ENCODE assay signal across 13 cellular contexts in the genomic region with DNA sequence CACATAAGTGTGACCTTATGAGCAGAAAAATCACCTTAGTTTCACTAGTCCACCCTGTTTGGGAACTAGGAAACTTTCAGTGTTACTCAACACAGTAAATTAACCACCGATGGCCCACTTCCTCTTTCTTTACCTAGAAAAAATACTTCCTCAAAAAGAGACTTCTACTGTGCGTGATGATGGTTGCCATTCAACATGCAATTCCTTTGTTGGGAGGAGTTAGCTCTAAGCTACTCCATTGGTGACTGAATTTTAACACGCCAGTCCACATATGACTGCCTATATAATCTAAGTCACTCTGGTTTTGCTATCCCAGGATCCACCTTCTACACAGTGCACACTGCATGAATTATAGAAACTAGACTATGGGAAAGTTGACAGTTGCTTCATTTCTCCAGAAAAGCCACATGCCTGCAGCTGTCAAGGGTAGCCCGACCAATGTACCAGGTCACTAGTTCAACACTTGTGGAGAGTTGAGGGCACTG.
A peak's percentile ranks its signal among the peaks of the same experiment; 100 is the strongest.
DNase-seq lines count a peak whose midpoint lies in the region; ATAC-seq and TF ChIP-seq lines count a peak whose summit lies in the region.
"Had no signal": no experiment of that assay in that cellular context is flagged by ENCODE, and none has a peak within 500 bp of the region (broad histone marks: within the 10 kb centered on the region; RNA-seq: fewer than 3 reads in every experiment).

No MANE protein-coding gene starts in this region.

- DNase-seq in GM12865 (ENCODE audit: low read depth) (peak; percentile 78), OCI-M1 (lab: John Stamatoyannopoulos, UW) (peak; percentile 91), NK-92 (lab: John Stamatoyannopoulos, UW; ENCODE audit: unreplicated experiment) (no peak), NCI-H2029 treated with DMSO at 0.1 percent for 48 hours (lab: John Stamatoyannopoulos, UW) (no peak), cortex of kidney (lab: John Stamatoyannopoulos, UW) (no peak), amniotic stem cell (lab: John Stamatoyannopoulos, UW) (no peak)
- DNase-seq: activated CD4-positive, CD25-positive, alpha-beta regulatory T cell; H9; NCI-H345; stimulated activated CD4-positive, alpha-beta T cell treated with anti-CD3 and anti-CD28 coated beads, Interleukin-2, amount 100 ng/mL, for 48 hours had no signal

- no peak for TF ChIP-seq CTCF in GM12865 (IDR thresholded peaks at IDR 0.05; ENCODE audit: insufficient read depth, low read depth, low read length, missing control alignments)

- peak; percentile 95 for ATAC-seq in GM21360 (IDR thresholded peaks at IDR 0.05; ENCODE audit: unreplicated experiment)
- peak; percentile 97 for ATAC-seq in HG03103 (IDR thresholded peaks at IDR 0.05; ENCODE audit: low read depth, unreplicated experiment)

- no peak overlapping the region for H3K4me3 ChIP-seq in GM12865 (ENCODE audit: low read depth, low read length)
- H3K4me3 ChIP-seq: ascending aorta had no signal

Comparison
In these comparisons a context has a peak if more than half of its experiments do, and no peak if none do; other contexts are left out.
1. DNase-seq: peak in GM12865 (single experiment) and OCI-M1 (single experiment); none in NK-92 (single experiment), NCI-H2029 treated with DMSO at 0.1 percent for 48 hours (single experiment), cortex of kidney (single experiment) and amniotic stem cell (single experiment).